11 cellular contexts compared by ENCODE assay signal in genomic region chr10:112815238-112816032, GRCh38.
DNase-seq lines count a peak whose midpoint lies in the region; ATAC-seq and TF ChIP-seq lines count a peak whose summit lies in the region.
"Had no signal": no experiment of that assay in that cellular context is flagged by ENCODE, and none has a peak within 500 bp of the region (broad histone marks: within the 10 kb centered on the region; RNA-seq: fewer than 3 reads in every experiment).

No MANE protein-coding gene starts in this region.

- H3K9me3 ChIP-seq in HUES6 (ENCODE audit: control insufficient read depth, insufficient read depth, low read depth, low read length) (no peaks in the 10 kb centered on the region), WERI-Rb-1 (ENCODE audit: severe bottlenecking) (no peaks in the 10 kb centered on the region)

- H3K27ac ChIP-seq in HUES6 (ENCODE audit: low read depth, low read length) (no peak overlapping the region), WERI-Rb-1 (no peak overlapping the region)
- H3K27ac ChIP-seq: skin epidermis had no signal

- H3K27me3 ChIP-seq in HUES6 (ENCODE audit: control insufficient read depth, insufficient read depth, low read length) (no peaks in the 10 kb centered on the region), WERI-Rb-1 (ENCODE audit: insufficient read depth, low read depth, severe bottlenecking) (no peaks in the 10 kb centered on the region)

- peak overlapping the region; percentile 42 for H3K9ac ChIP-seq in HUES6 (ENCODE audit: low read length)

- peak; percentile 81 for DNase-seq in AG20443 (ENCODE audit: low spot score)
- peak; percentile 54 to 72 for DNase-seq in cardiac fibroblast (ENCODE audit: low read depth in 2 of 2)
- DNase-seq in lung microvascular endothelial cell (ENCODE audit: low read depth in 2 of 2): peak; percentile 39 to 94
- DNase-seq in WERI-Rb-1: no peak
- DNase-seq in stimulated activated naive CD4-positive, alpha-beta T cell treated with Interleukin-2 at 50 U/mL for 16 hours (lab: John Stamatoyannopoulos, UW): no peak
- DNase-seq: activated CD8-positive, alpha-beta memory T cell treated with anti-CD3 and anti-CD28 coated beads for 24 hours; NCI-H187 treated with DMSO at 0.1 percent for 48 hours had no signal

- no peak overlapping the region for H3K4me3 ChIP-seq in HUES6 (ENCODE audit: low read depth, low read length)
- no peak overlapping the region for H3K4me3 ChIP-seq in cardiac fibroblast (replicated peaks in 1 of 2; ENCODE audit: low read depth in 2 of 2, low read length in 2 of 2)
- H3K4me3 ChIP-seq in WERI-Rb-1 (ENCODE audit: low read depth, low read length): no peak overlapping the region
- H3K4me3 ChIP-seq: skin epidermis had no signal

- ATAC-seq in GM18868 (IDR thresholded peaks at IDR 0.05; ENCODE audit: unreplicated experiment) (no peak), GM18519 (IDR thresholded peaks at IDR 0.05; ENCODE audit: low FRiP score, unreplicated experiment) (no peak)

- TF ChIP-seq CTCF in cardiac fibroblast (IDR thresholded peaks at IDR 0.05; ENCODE audit: low read depth, low read length): no peak
- no peak for TF ChIP-seq CTCF in WERI-Rb-1 (IDR thresholded peaks at IDR 0.05; ENCODE audit: low read depth, low read length)

- peaks cover 65% of the 10 kb centered on the region for H3K4me1 ChIP-seq in HUES6 (ENCODE audit: control insufficient read depth, insufficient read depth, low read length)

- H3K36me3 ChIP-seq in HUES6 (ENCODE audit: control insufficient read depth, insufficient read depth, low read length) (no peaks in the 10 kb centered on the region), WERI-Rb-1 (no peaks in the 10 kb centered on the region)

Comparison
In these comparisons a context has a peak if more than half of its experiments do, and no peak if none do; other contexts are left out.
1. DNase-seq: peak in AG20443 (single experiment), cardiac fibroblast (2 of 2) and lung microvascular endothelial cell (2 of 2); none in WERI-Rb-1 (single experiment) and stimulated activated naive CD4-positive, alpha-beta T cell treated with Interleukin-2 at 50 U/mL for 16 hours (single experiment).